Comparison of ENCODE assay signal across 8 cellular contexts in the genomic region with DNA sequence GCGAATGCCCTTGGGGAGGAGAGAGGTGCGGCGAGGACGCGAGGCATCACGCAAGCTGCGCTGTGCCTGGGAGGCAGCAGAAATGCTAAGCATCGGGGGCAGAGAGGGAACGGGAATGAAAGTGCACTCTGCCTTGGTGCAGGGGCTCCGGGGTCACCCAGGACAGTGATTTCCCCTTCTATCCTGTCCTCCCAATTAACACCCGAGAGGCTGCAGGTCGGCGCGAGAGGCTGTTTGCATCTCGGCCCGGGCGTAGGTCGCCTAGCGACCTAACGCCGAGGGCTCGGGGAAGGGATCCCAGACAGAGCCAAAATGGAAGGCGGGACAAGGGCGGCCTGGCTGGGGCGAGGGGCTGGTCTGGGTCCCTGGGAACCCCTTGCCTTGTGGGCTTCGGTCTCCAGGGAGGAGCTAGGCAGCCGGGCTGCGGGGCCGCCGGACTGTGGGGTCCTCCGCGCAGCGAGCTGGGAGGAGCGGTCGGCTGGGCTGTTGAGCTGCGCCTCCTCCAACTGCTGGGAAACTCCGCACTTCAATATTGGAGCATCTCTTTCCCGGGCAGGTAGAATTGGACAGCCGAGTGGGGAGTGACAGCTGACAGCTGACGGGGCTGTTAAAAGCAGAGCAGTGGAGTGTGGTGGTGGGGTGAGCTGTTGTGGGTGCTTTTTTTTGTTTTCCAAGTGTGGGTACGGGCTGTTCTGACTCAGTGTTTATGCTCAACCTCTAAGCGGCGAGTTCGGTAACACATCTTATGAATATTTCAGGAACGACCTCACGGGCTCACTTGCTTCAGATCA. TPM values are rescaled to one million over a fixed set of nuclear protein-coding genes. Genes with fewer than 3 reads are reported as not detected.
DNase-seq lines count a peak whose midpoint lies in the region; ATAC-seq and TF ChIP-seq lines count a peak whose summit lies in the region.

No MANE protein-coding gene starts in this region.

- CTCF ChIA-PET in SK-N-SH (lab: Yijun Ruan, JAX): interaction anchor here (0.6 to 4.3 kb wide), 5 partner anchors 15 to 307 kb away, joined by 3 to 24 read pairs (median 3); no protein-coding TSS in a partner anchor

- H3K36me3 Mint-ChIP-seq in central memory CD8-positive, alpha-beta T cell (ENCODE audit: insufficient read depth): peaks cover 13% of the 10 kb centered on the region
- H3K36me3 Mint-ChIP-seq in stimulated activated memory B cell treated with anti-CD40 and anti-IgM and Interleukin-4, amounts not matched to agents 10 μg/mL and 1 μg/mL and 100 μg/mL, for 72 hours: no peaks in the 10 kb centered on the region

- peaks cover 40% of the 10 kb centered on the region for H3K27me3 ChIP-seq in SK-N-SH (ENCODE audit: insufficient read depth)
- H3K27me3 ChIP-seq in lung (ENCODE audit: control insufficient read depth, insufficient read depth): no peaks in the 10 kb centered on the region

- peak overlapping the region; percentile 82 for H3K4me3 Mint-ChIP-seq in central memory CD8-positive, alpha-beta T cell
- peak overlapping the region; percentile 85 for H3K4me3 Mint-ChIP-seq in stimulated activated memory B cell treated with anti-CD40 and anti-IgM and Interleukin-4, amounts not matched to agents 10 μg/mL and 1 μg/mL and 100 μg/mL, for 72 hours

- no peaks in the 10 kb centered on the region for H3K9me2 ChIP-seq in SK-N-SH

- H3K4me2 ChIP-seq in SK-N-SH: peak overlapping the region; percentile 99

- H3F3A ChIP-seq in SK-N-SH (replicated peaks; ENCODE audit: insufficient read depth): no peaks in the 10 kb centered on the region

- TF ChIP-seq CTCF in GM12864 (IDR thresholded peaks at IDR 0.05; ENCODE audit: low read depth, low read length, missing control alignments) (no peak), SK-N-SH (IDR thresholded peaks at IDR 0.05) (no peak), lung (IDR thresholded peaks at IDR 0.05; ENCODE audit: control extremely low read depth, extremely low read depth) (no peak)

- H3K4me1 Mint-ChIP-seq in central memory CD8-positive, alpha-beta T cell: peaks cover 23% of the 10 kb centered on the region
- H3K4me1 Mint-ChIP-seq in stimulated activated memory B cell treated with anti-CD40 and anti-IgM and Interleukin-4, amounts not matched to agents 10 μg/mL and 1 μg/mL and 100 μg/mL, for 72 hours: peaks cover 27% of the 10 kb centered on the region

- H3K27ac Mint-ChIP-seq in central memory CD8-positive, alpha-beta T cell (ENCODE audit: low read depth): no peak overlapping the region
- no peak overlapping the region for H3K27ac Mint-ChIP-seq in stimulated activated memory B cell treated with anti-CD40 and anti-IgM and Interleukin-4, amounts not matched to agents 10 μg/mL and 1 μg/mL and 100 μg/mL, for 72 hours

- DNase-seq in GM12864 (ENCODE audit: low read depth) (no peak), SK-N-SH (peak; percentile 68), lung (ENCODE audit: low spot score) (no peak), cerebellar nuclear complex (lab: John Stamatoyannopoulos, UW) (no peak)
- DNase-seq in central memory CD8-positive, alpha-beta T cell (ENCODE audit: low spot score in 2 of 2): no peak

- no peak overlapping the region for H3K9ac ChIP-seq in SK-N-SH

- WGBS in SK-N-SH (ENCODE audit: low lambda C conversion rate): 2% methylated on average over 26 of the region's 46 CpGs
- WGBS in lung, 2 donors: 1% methylated on average over 46 of the region's 46 CpGs

- ATAC-seq in HG02588 (IDR thresholded peaks at IDR 0.05; ENCODE audit: unreplicated experiment): peak; percentile 31
- no peak for ATAC-seq in central memory CD8-positive, alpha-beta T cell (replicated peaks; ENCODE audit: extremely low read depth, poor library complexity, severe bottlenecking)
- ATAC-seq in lung (ENCODE audit: insufficient read depth, low FRiP score): peak; percentile 8
- ATAC-seq in stimulated activated memory B cell treated with anti-CD40 and anti-IgM and Interleukin-4, amounts not matched to agents 10 μg/mL and 1 μg/mL and 100 μg/mL, for 72 hours: peak; percentile 61
- no peak for ATAC-seq in GM18520 (IDR thresholded peaks at IDR 0.05; ENCODE audit: unreplicated experiment)

- H3K36me3 ChIP-seq in SK-N-SH (replicated peaks in 1 of 2; ENCODE audit: control insufficient read depth in 1 of 2, insufficient read depth in 2 of 2, low read length in 1 of 2) (no peaks in the 10 kb centered on the region), lung (ENCODE audit: control insufficient read depth in 2 of 2, insufficient read depth in 2 of 2, low read length in 2 of 2) (no peaks in the 10 kb centered on the region)

- H3K27ac ChIP-seq in SK-N-SH (ENCODE audit: low read depth in 2 of 2, low read length in 1 of 2): no peak overlapping the region
- H3K27ac ChIP-seq in lung (ENCODE audit: low read depth in 1 of 2, low read length in 1 of 2): no peak overlapping the region

- H3K79me2 ChIP-seq in SK-N-SH (ENCODE audit: insufficient read depth): no peaks in the 10 kb centered on the region

- TF ChIP-seq RAD21 in SK-N-SH (IDR thresholded peaks at IDR 0.05; ENCODE audit: low read length): no peak

- H3K4me1 ChIP-seq in SK-N-SH (ENCODE audit: control insufficient read depth in 1 of 2, insufficient read depth in 2 of 2, low read depth in 1 of 2, low read length in 1 of 2) (peaks cover 4 to 15% of the 10 kb centered on the region in 2 experiments; a peak in 1 of 4 replicates), lung (ENCODE audit: control insufficient read depth in 2 of 2, insufficient read depth in 2 of 2, low read length in 2 of 2) (peaks cover 4 to 7% of the 10 kb centered on the region in 2 donors)

- no peaks in the 10 kb centered on the region for H3K9me3 Mint-ChIP-seq in central memory CD8-positive, alpha-beta T cell
- no peaks in the 10 kb centered on the region for H3K9me3 Mint-ChIP-seq in stimulated activated memory B cell treated with anti-CD40 and anti-IgM and Interleukin-4, amounts not matched to agents 10 μg/mL and 1 μg/mL and 100 μg/mL, for 72 hours

- POLR2A ChIA-PET in SK-N-SH (lab: Yijun Ruan, JAX): no interaction called here

- H3K27me3 Mint-ChIP-seq in central memory CD8-positive, alpha-beta T cell: peaks cover 84% of the 10 kb centered on the region
- peaks cover 72% of the 10 kb centered on the region for H3K27me3 Mint-ChIP-seq in stimulated activated memory B cell treated with anti-CD40 and anti-IgM and Interleukin-4, amounts not matched to agents 10 μg/mL and 1 μg/mL and 100 μg/mL, for 72 hours

- no peak for TF ChIP-seq EP300 in SK-N-SH (IDR thresholded peaks at IDR 0.05; ENCODE audit: borderline replicate concordance in 1 of 2, low read depth in 1 of 2, low read length in 1 of 2)

- H4K20me1 ChIP-seq in SK-N-SH (ENCODE audit: insufficient read depth): no peaks in the 10 kb centered on the region

- H3K4me3 ChIP-seq in GM12864 (ENCODE audit: low read depth, low read length): peak overlapping the region; percentile 39
- peak overlapping the region; percentile 63 to 73 for H3K4me3 ChIP-seq in SK-N-SH (ENCODE audit: low read depth in 2 of 2, low read length in 1 of 2)
- H3K4me3 ChIP-seq in lung: peak overlapping the region; percentile 69

- no peaks in the 10 kb centered on the region for H3K9me3 ChIP-seq in SK-N-SH
- H3K9me3 ChIP-seq in lung (ENCODE audit: control insufficient read depth in 2 of 2, insufficient read depth in 1 of 2, low read length in 1 of 2): peaks cover 0 to 2% of the 10 kb centered on the region in 2 donors

- H2AFZ ChIP-seq in SK-N-SH (ENCODE audit: low read depth): peak overlapping the region; percentile 92

TF ChIP-seq in SK-N-SH, 30 proteins besides CTCF, POLR2A, EP300 and RAD21:
- TF ChIP-seq FOSL2 (IDR thresholded peaks at IDR 0.05; ENCODE audit: borderline replicate concordance, low read depth) (no peak), POLR2AphosphoS5 (IDR thresholded peaks at IDR 0.05; ENCODE audit: low read depth, low read length) (no peak), EZH2phosphoT487 (IDR thresholded peaks at IDR 0.05; ENCODE audit: borderline replicate concordance, low read depth) (0 out of 2 replicates have a peak, but pooled peaks have one; percentile 10)
TF ChIP-seq in SK-N-SH: peak in this region for 1.

RNA-seq across cellular contexts. Expression of a gene that starts 0.7 kb away (rescaled TPM):
- polyA plus RNA-seq in SK-N-SH (2012; rRNA removed) (not detected in 2 replicates), lung (under 1 TPM; 0.19 to 0.53 TPM)
- polyA plus RNA-seq in SK-N-SH (2012; cell fraction: cytosol; rRNA removed): 0.03 and 0.06 TPM in 2 replicates
- 0.06 TPM in 1 of 2 replicates, not detected in the other for polyA plus RNA-seq in SK-N-SH (2012; cell fraction: nucleus; rRNA removed)
- total RNA-seq in lung: 1 to 10 TPM; 1.1 to 1.9 TPM

RNA-seq across cellular contexts. Expression of a gene that starts 26.1 kb away (rescaled TPM):
- polyA plus RNA-seq in SK-N-SH (2012; rRNA removed) (2.4 and 3.5 TPM in 2 replicates), lung (1 to 10 TPM; 2.5 to 3.8 TPM)
- polyA plus RNA-seq in SK-N-SH (2012; cell fraction: cytosol; rRNA removed): 4.0 and 4.1 TPM in 2 replicates
- 1.9 and 4.6 TPM in 2 replicates for polyA plus RNA-seq in SK-N-SH (2012; cell fraction: nucleus; rRNA removed)
- total RNA-seq in lung: 10 to 100 TPM in 1 of 2 donors, 1 to 10 TPM in 1; 6.3 to 10.9 TPM

Comparison
In these comparisons a context has a peak if more than half of its experiments do, and no peak if none do; other contexts are left out.
1. ATAC-seq: peak in HG02588 (single experiment), lung (single experiment) and stimulated activated memory B cell treated with anti-CD40 and anti-IgM and Interleukin-4, amounts not matched to agents 10 μg/mL and 1 μg/mL and 100 μg/mL, for 72 hours (single experiment); none in central memory CD8-positive, alpha-beta T cell (single experiment) and GM18520 (single experiment).
2. Peak in every context shown above with its lines, with median percentiles within 50 percentile points of each other: H3K4me3 ChIP-seq.